25 cellular contexts compared by ENCODE assay signal in genomic region chr17:4693416-4693815, GRCh38. TPM values are rescaled to one million over a fixed set of nuclear protein-coding genes. Genes with fewer than 3 reads are reported as not detected.
"Had no signal": no experiment of that assay in that cellular context is flagged by ENCODE, and none has a peak within 500 bp of the region (broad histone marks: within the 10 kb centered on the region; RNA-seq: fewer than 3 reads in every experiment).

No MANE protein-coding gene starts in this region.

- H3K4me3 ChIP-seq: esophagus muscularis mucosa, gastroesophageal sphincter, heart left ventricle, left lung, right lobe of liver, smooth muscle cell, suprapubic skin, transverse colon had no signal

- H3K27ac ChIP-seq: esophagus muscularis mucosa, foreskin keratinocyte, heart left ventricle, left lung, neutrophil, parathyroid adenoma, right lobe of liver, suprapubic skin, transverse colon had no signal

- H3K27me3 Mint-ChIP-seq: progenitor cell of endocrine pancreas; stimulated activated naive CD8-positive, alpha-beta T cell treated with anti-CD3 and anti-CD28 coated beads, Interleukin-15, amount 100 ng/mL, for 72 hours had no signal

- H3K4me1 ChIP-seq: foreskin keratinocyte, parathyroid adenoma, right lobe of liver, suprapubic skin had no signal

- H3K27ac Mint-ChIP-seq: endodermal cell, natural killer cell, progenitor cell of endocrine pancreas had no signal

- H2AFZ ChIP-seq: parathyroid adenoma had no signal

- H3K4me2 ChIP-seq: smooth muscle cell had no signal

- H3K4me1 Mint-ChIP-seq: endodermal cell had no signal

- DNase-seq: effector CD8-positive, alpha-beta T cell; endodermal cell; foreskin keratinocyte; heart left ventricle; hippocampal formation; left cardiac atrium; left lung; natural killer cell; right lobe of liver; stimulated activated CD4-positive, alpha-beta T cell treated with anti-CD3 and anti-CD28 coated beads, Interleukin-12 subunit alpha, Interleukin-12 subunit beta, amount 100 ng/mL, for 4 hours; stimulated activated CD4-positive, alpha-beta T cell treated with anti-CD3 and anti-CD28 coated beads, Interleukin-1b, Interleukin-23, amount 100 ng/mL, for 48 hours; stimulated activated CD4-positive, alpha-beta T cell treated with anti-CD3 and anti-CD28 coated beads, Interleukin-4, amount 100 ng/mL, for 1 hour; stimulated activated CD8-positive, alpha-beta memory T cell treated with anti-CD3 and anti-CD28 coated beads, Interleukin-4, amount 100 ng/mL, for 48 hours; stimulated activated naive CD4-positive, alpha-beta T cell; stimulated activated naive CD8-positive, alpha-beta T cell treated with anti-CD3 and anti-CD28 coated beads, Interleukin-15, amount 100 ng/mL, for 72 hours; transverse colon had no signal

- H3K9me3 Mint-ChIP-seq: endodermal cell; natural killer cell; stimulated activated naive CD8-positive, alpha-beta T cell treated with anti-CD3 and anti-CD28 coated beads, Interleukin-15, amount 100 ng/mL, for 72 hours had no signal

- H3K27me3 ChIP-seq: esophagus muscularis mucosa, foreskin keratinocyte, gastroesophageal sphincter, heart left ventricle, left lung, neutrophil, right lobe of liver, suprapubic skin, transverse colon had no signal

- H3K9ac ChIP-seq: parathyroid adenoma had no signal

- H3K4me3 Mint-ChIP-seq: endodermal cell; natural killer cell; stimulated activated naive CD8-positive, alpha-beta T cell treated with anti-CD3 and anti-CD28 coated beads, Interleukin-15, amount 100 ng/mL, for 72 hours had no signal

- H3K9me3 ChIP-seq: esophagus muscularis mucosa, gastroesophageal sphincter, heart left ventricle, left lung, neutrophil, right lobe of liver, suprapubic skin, transverse colon had no signal

- H3K36me3 ChIP-seq: neutrophil, transverse colon had no signal

RNA-seq across cellular contexts. Expression of gene ZMYND15, which starts 46.2 kb away (rescaled TPM):
- total RNA-seq: endodermal cell, lung microvascular endothelial cell, smooth muscle cell had no signal
- polyA plus RNA-seq: neural cell, smooth muscle cell had no signal

RNA-seq across cellular contexts. Expression of gene CXCL16, which starts 46.3 kb away (rescaled TPM):
- polyA plus RNA-seq: neural cell had no signal
